In the genomic region with DNA sequence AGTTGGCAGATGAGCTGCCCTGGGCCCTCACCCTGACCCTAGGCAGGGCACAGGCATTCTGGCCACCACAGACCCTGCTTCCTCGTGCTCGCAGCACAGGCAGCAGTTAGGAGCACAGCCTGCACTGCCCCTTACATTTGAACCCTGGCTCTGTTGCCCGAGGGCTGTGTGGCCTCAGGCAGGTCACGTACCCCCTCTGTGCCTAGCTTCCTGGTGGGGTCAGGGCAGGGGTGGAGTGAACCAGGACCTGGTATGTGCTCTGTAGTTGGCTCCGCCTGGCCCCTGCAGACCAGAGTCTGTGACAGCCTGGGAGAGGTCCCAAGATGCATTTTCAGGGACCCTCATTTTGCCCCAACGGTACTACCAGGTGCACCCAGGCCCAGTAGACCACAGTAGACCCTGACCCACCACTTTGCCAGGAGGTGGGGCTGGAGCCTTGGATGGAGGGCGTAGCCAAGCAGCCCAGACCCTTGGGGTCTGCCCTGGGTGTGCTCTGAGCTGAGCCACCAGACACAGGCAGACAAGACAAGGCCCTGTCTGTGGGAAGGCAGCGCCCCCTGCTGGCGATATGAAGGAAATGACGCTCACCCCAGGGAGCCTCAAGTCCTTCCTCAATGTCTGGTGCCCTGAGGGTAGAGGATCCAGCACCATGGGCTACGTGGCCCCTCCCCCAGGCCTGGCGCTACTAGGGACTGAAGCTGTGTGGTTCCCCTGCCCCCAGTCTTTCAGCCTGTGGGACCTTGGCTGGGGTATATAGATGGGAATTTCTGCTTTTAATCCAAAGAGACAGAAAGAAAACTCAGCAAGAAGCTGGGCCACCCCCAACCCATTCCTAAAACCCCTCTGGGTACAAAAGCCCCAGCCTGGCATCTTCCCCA, we compare ENCODE assay signal across 1 cellular context.
TF ChIP-seq lines count a peak whose summit lies in the region.

No MANE protein-coding gene starts in this region.

TF ChIP-seq in HEK293, 187 proteins besides CTCF, POLR2A, EP300 and RAD21 (continued from another document):
- TF ChIP-seq, protein P1, sequence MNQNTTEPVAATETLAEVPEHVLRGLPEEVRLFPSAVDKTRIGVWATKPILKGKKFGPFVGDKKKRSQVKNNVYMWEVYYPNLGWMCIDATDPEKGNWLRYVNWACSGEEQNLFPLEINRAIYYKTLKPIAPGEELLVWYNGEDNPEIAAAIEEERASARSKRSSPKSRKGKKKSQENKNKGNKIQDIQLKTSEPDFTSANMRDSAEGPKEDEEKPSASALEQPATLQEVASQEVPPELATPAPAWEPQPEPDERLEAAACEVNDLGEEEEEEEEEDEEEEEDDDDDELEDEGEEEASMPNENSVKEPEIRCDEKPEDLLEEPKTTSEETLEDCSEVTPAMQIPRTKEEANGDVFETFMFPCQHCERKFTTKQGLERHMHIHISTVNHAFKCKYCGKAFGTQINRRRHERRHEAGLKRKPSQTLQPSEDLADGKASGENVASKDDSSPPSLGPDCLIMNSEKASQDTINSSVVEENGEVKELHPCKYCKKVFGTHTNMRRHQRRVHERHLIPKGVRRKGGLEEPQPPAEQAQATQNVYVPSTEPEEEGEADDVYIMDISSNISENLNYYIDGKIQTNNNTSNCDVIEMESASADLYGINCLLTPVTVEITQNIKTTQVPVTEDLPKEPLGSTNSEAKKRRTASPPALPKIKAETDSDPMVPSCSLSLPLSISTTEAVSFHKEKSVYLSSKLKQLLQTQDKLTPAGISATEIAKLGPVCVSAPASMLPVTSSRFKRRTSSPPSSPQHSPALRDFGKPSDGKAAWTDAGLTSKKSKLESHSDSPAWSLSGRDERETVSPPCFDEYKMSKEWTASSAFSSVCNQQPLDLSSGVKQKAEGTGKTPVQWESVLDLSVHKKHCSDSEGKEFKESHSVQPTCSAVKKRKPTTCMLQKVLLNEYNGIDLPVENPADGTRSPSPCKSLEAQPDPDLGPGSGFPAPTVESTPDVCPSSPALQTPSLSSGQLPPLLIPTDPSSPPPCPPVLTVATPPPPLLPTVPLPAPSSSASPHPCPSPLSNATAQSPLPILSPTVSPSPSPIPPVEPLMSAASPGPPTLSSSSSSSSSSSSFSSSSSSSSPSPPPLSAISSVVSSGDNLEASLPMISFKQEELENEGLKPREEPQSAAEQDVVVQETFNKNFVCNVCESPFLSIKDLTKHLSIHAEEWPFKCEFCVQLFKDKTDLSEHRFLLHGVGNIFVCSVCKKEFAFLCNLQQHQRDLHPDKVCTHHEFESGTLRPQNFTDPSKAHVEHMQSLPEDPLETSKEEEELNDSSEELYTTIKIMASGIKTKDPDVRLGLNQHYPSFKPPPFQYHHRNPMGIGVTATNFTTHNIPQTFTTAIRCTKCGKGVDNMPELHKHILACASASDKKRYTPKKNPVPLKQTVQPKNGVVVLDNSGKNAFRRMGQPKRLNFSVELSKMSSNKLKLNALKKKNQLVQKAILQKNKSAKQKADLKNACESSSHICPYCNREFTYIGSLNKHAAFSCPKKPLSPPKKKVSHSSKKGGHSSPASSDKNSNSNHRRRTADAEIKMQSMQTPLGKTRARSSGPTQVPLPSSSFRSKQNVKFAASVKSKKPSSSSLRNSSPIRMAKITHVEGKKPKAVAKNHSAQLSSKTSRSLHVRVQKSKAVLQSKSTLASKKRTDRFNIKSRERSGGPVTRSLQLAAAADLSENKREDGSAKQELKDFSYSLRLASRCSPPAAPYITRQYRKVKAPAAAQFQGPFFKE (tag by site-specific recombination; IDR thresholded peaks at IDR 0.05; ENCODE audit: borderline replicate concordance), result 0 out of 2 replicates have a peak, but pooled peaks have one; percentile 27
- no peak for TF ChIP-seq ZNF701 (tag by site-specific recombination; IDR thresholded peaks at IDR 0.05)
- TF ChIP-seq ZNF292 (tag by site-specific recombination; IDR thresholded peaks at IDR 0.05; ENCODE audit: borderline replicate concordance, low read depth), result no peak
- no peak for TF ChIP-seq KLF7 (tag by site-specific recombination; IDR thresholded peaks at IDR 0.05; ENCODE audit: borderline replicate concordance)
- TF ChIP-seq IKZF3 (tag by site-specific recombination; IDR thresholded peaks at IDR 0.05), result peak; percentile 31; the same call in 1 of the 2 replicates
- peak; percentile 53; the same call in 1 of the 2 replicates for TF ChIP-seq SP7 (tag by site-specific recombination; IDR thresholded peaks at IDR 0.05)
- 0 out of 2 replicates have a peak, but pooled peaks have one; percentile 43 for TF ChIP-seq ZNF423 (tag by site-specific recombination; IDR thresholded peaks at IDR 0.05)
- TF ChIP-seq ZNF544 (tag by site-specific recombination; IDR thresholded peaks at IDR 0.05), result no peak
- peak; percentile 35; the same call in 1 of the 2 replicates for TF ChIP-seq KLF16 (tag by site-specific recombination; IDR thresholded peaks at IDR 0.05)
- no peak for TF ChIP-seq ZNF426 (tag by site-specific recombination; IDR thresholded peaks at IDR 0.05)
- no peak for TF ChIP-seq ZNF37A (tag by site-specific recombination; IDR thresholded peaks at IDR 0.05)
